Comparison of ENCODE assay signal across 20 cellular contexts in genomic region chr17:81354252-81354943, GRCh38. TPM values are rescaled to one million over a fixed set of nuclear protein-coding genes. Genes with fewer than 3 reads are reported as not detected.
DNase-seq lines count a peak whose midpoint lies in the region; ATAC-seq, FAIRE-seq and TF ChIP-seq lines count a peak whose summit lies in the region.
"Had no signal": no experiment of that assay in that cellular context is flagged by ENCODE, and none has a peak within 500 bp of the region (broad histone marks: within the 10 kb centered on the region; RNA-seq: fewer than 3 reads in every experiment).

No MANE protein-coding gene starts in this region.

- H3K27me3 Mint-ChIP-seq in T-helper 17 cell = peaks cover 45% of the 10 kb centered on the region

- in situ Hi-C loops in gastrocnemius medialis (cut with MboI; ENCODE audit: low sequenced_read_pairs in 4 of 4) = no loop called here

- peak; percentile 32 for DNase-seq in Right ventricle myocardium inferior (ENCODE audit: missing footprints)
- no peak for DNase-seq in cardiac septum (ENCODE audit: low spot score)
- DNase-seq in T-helper 17 cell = no peak
- no peak for DNase-seq in left colon
- peak; percentile 44 for DNase-seq in small intestine
- DNase-seq in gastrocnemius medialis = no peak
- no peak for DNase-seq in NCI-H2227 (lab: John Stamatoyannopoulos, UW; ENCODE audit: unreplicated experiment)
- DNase-seq: C1 segment of cervical spinal cord; CD4-positive, CD25-positive, alpha-beta regulatory T cell; CD8-positive, alpha-beta memory T cell; COR-L47; DMS 273 treated with DMSO at 0.1 percent for 48 hours; DMS53; DND-41; EL; H9 had no signal

- TF ChIP-seq CTCF in gastrocnemius medialis (IDR thresholded peaks at IDR 0.05 in 4 of 5, conservative IDR thresholded peaks at IDR 0.05 in 1 of 5) = no peak

- H3K27me3 ChIP-seq in small intestine (ENCODE audit: control insufficient read depth in 2 of 2, insufficient read depth in 2 of 2, low read length in 2 of 2) (no peaks in the 10 kb centered on the region), gastrocnemius medialis (no peaks in the 10 kb centered on the region)

- no peaks in the 10 kb centered on the region for H3K4me1 Mint-ChIP-seq in T-helper 17 cell
- H3K4me1 Mint-ChIP-seq: CD4-positive, CD25-positive, alpha-beta regulatory T cell; CD8-positive, alpha-beta memory T cell had no signal

- WGBS in small intestine, 3 donors = 32 to 68% (median 46%) methylated on average over 14 of the region's 14 CpGs

- H3K4me1 ChIP-seq in small intestine (ENCODE audit: control insufficient read depth in 2 of 2, insufficient read depth in 1 of 2, low read depth in 1 of 2, low read length in 1 of 2) (peaks cover 0 to 5% of the 10 kb centered on the region in 2 donors), gastrocnemius medialis (no peaks in the 10 kb centered on the region)

- no peak for TF ChIP-seq POLR2A in gastrocnemius medialis (IDR thresholded peaks at IDR 0.05)

- ATAC-seq in Right ventricle myocardium inferior (no peak), T-helper 17 cell (no peak), left colon (peak; percentile 78), gastrocnemius medialis (no peak), HG03460 (IDR thresholded peaks at IDR 0.05; ENCODE audit: unreplicated experiment) (no peak)
- ATAC-seq: GM12878 had no signal

- H3K9me3 ChIP-seq in T-helper 17 cell (ENCODE audit: control insufficient read depth, low read length, poor library complexity, severe bottlenecking) (no peaks in the 10 kb centered on the region), small intestine (ENCODE audit: control insufficient read depth, low read depth) (no peaks in the 10 kb centered on the region), gastrocnemius medialis (no peaks in the 10 kb centered on the region)

- no peak overlapping the region for H3K27ac ChIP-seq in small intestine (ENCODE audit: low read depth in 1 of 2, low read length in 1 of 2)
- H3K27ac ChIP-seq in gastrocnemius medialis = no peak overlapping the region

- H3K27ac Mint-ChIP-seq in T-helper 17 cell = peak overlapping the region; percentile 73
- H3K27ac Mint-ChIP-seq: B cell; CD4-positive, CD25-positive, alpha-beta regulatory T cell; CD8-positive, alpha-beta memory T cell had no signal

- intact Hi-C loops in Right ventricle myocardium inferior (cut with DNase I) (no loop called here), cardiac septum (cut with DNase I) (no loop called here), left colon (cut with DNase I, micrococcal nuclease) (no loop called here), gastrocnemius medialis (cut with DNase I; ENCODE audit: low total_unique reads) (no loop called here)

- no peaks in the 10 kb centered on the region for H3K36me3 ChIP-seq in small intestine (ENCODE audit: control insufficient read depth in 2 of 2, insufficient read depth in 2 of 2, low read length in 2 of 2)
- H3K36me3 ChIP-seq in gastrocnemius medialis = no peaks in the 10 kb centered on the region

- H3K36me3 Mint-ChIP-seq in T-helper 17 cell (ENCODE audit: low read depth) = no peaks in the 10 kb centered on the region
- H3K36me3 Mint-ChIP-seq: CD4-positive, CD25-positive, alpha-beta regulatory T cell; CD8-positive, alpha-beta memory T cell had no signal

- no peak for FAIRE-seq in small intestine (lab: Jason Lieb, UNC)
- FAIRE-seq: GM12878, H1 had no signal

- no peak overlapping the region for H3K4me3 ChIP-seq in small intestine (ENCODE audit: low read depth in 1 of 2, low read length in 2 of 2)
- H3K4me3 ChIP-seq in gastrocnemius medialis = no peak overlapping the region
- H3K4me3 ChIP-seq: GM12878 had no signal

- no peak overlapping the region for H3K4me3 Mint-ChIP-seq in T-helper 17 cell
- H3K4me3 Mint-ChIP-seq: B cell; CD4-positive, CD25-positive, alpha-beta regulatory T cell; CD8-positive, alpha-beta memory T cell; H9 had no signal

RNA-seq across cellular contexts. Expression of gene BAHCC1, which starts 40.9 kb away (rescaled TPM):
- total RNA-seq in Right ventricle myocardium inferior = 9.9 TPM
- 13.5 TPM for total RNA-seq in cardiac septum
- under 1 TPM; 0.22 to 0.29 TPM for total RNA-seq in T-helper 17 cell
- total RNA-seq in left colon = 10 to 100 TPM; 12.2 to 14.2 TPM
- 10 to 100 TPM in 1 of 3 donors, 1 to 10 TPM in 2; 2.2 to 13.4 (median 6.3) TPM for polyA plus RNA-seq in small intestine
- 1 to 10 TPM; 2.5 to 8.4 (median 5.8) TPM for total RNA-seq in gastrocnemius medialis
- total RNA-seq: CD8-positive, alpha-beta memory T cell had no signal
- polyA plus RNA-seq: CD4-positive, CD25-positive, alpha-beta regulatory T cell; CD8-positive, alpha-beta memory T cell had no signal

RNA-seq across cellular contexts. Expression of gene SLC38A10, which starts 59.3 kb away (rescaled TPM):
- 44.6 TPM for total RNA-seq in Right ventricle myocardium inferior
- 36.0 TPM for total RNA-seq in cardiac septum
- 10 to 100 TPM; 59.4 to 98.4 TPM for total RNA-seq in T-helper 17 cell
- 10 to 100 TPM; 84.7 to 86.7 TPM for total RNA-seq in left colon
- 10 to 100 TPM; 48.4 to 79.9 (median 78.5) TPM for polyA plus RNA-seq in small intestine
- total RNA-seq in gastrocnemius medialis = 10 to 100 TPM; 24.5 to 56.5 (median 28.8) TPM

Comparison
In these comparisons a context has a peak if more than half of its experiments do, and no peak if none do; other contexts are left out.
1. DNase-seq: peak in Right ventricle myocardium inferior (single experiment) and small intestine (single experiment); none in cardiac septum (single experiment), T-helper 17 cell (0 of 3), left colon (0 of 2), gastrocnemius medialis (0 of 2) and NCI-H2227 (single experiment).